In the genomic region with DNA sequence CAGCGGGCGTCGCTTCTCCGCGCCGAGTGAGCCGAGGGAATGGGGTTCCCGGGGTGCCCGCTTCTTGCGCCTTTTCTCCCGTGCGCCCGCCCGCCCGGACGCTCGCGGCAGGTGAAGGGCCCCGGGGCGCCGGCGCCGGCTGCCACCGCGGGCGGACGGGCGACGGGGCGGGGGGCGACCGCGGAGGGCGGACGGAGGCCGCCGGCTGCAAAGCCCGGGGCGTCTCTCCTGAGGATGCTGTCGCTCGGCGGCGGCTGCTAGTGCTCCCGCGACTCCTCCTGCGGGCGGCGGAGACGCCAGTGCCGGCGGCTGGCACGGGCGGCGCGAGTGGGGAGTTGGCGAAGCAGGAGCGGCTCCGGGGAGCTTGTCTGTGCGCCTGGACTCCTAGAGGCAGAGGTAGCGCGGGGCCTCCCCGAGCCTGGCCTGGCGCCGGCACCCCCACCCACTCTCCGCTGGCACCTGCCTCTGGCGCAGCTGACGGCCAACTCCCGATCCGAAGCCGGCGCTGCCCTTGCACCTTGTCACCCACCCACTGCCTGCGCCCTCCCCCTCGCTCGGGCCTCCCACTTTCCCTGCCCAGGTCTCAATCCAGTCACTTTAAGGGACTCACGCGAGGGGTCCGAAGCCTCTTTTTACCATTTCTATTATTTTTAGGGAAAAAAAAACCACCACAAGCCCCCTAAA, we compare ENCODE assay signal across 9 cellular contexts. TPM values are rescaled to one million over a fixed set of nuclear protein-coding genes. Genes with fewer than 3 reads are reported as not detected.
A peak's percentile ranks its signal among the peaks of the same experiment; 100 is the strongest.
DNase-seq lines count a peak whose midpoint lies in the region; TF ChIP-seq lines count a peak whose summit lies in the region.
"Had no signal": no experiment of that assay in that cellular context is flagged by ENCODE, and none has a peak within 500 bp of the region (broad histone marks: within the 10 kb centered on the region; RNA-seq: fewer than 3 reads in every experiment).

A gene (minus strand): TSS at position 487 of the 684 bp plus-strand sequence. CDS start 701 bp downstream, outside the sequence.

- no peak within 1 kb of the TSS for H3K27ac ChIP-seq in WERI-Rb-1
- H3K27ac ChIP-seq in neural cell (ENCODE audit: low read length): no peak within 1 kb of the TSS
- H3K27ac ChIP-seq: neutrophil had no signal

- no peaks in the 10 kb centered on the region for H3K9me2 ChIP-seq in neural cell (ENCODE audit: insufficient read depth, low read length)

- H2AFZ ChIP-seq in neural cell (ENCODE audit: low read depth, low read length): no peak within 1 kb of the TSS

- H3F3A ChIP-seq in neural cell (ENCODE audit: insufficient read depth, low read length, poor library complexity, severe bottlenecking): no peaks in the 10 kb centered on the region

- H3K36me3 ChIP-seq in WERI-Rb-1 (no peaks in the 10 kb centered on the region), neural cell (ENCODE audit: insufficient read depth, low read length) (no peaks in the 10 kb centered on the region)
- H3K36me3 ChIP-seq: neutrophil had no signal

- H3K79me2 ChIP-seq in neural cell (replicated peaks; ENCODE audit: insufficient read depth, low read length): no peaks in the 10 kb centered on the region

- H3K9me3 ChIP-seq in WERI-Rb-1 (ENCODE audit: severe bottlenecking) (peaks cover 3% of the 10 kb centered on the region), neural cell (ENCODE audit: low read length) (no peaks in the 10 kb centered on the region)
- H3K9me3 ChIP-seq: neutrophil had no signal

- no peak for TF ChIP-seq RAD21 in neural cell (conservative IDR thresholded peaks at IDR 0.05)

- H3K27me3 ChIP-seq in WERI-Rb-1 (ENCODE audit: insufficient read depth, low read depth, severe bottlenecking) (peaks cover 24% of the 10 kb centered on the region), neural cell (ENCODE audit: insufficient read depth, low read depth, low read length) (peaks cover 54% of the 10 kb centered on the region)

- H3K4me2 ChIP-seq in neural cell (ENCODE audit: low read length): peak within 1 kb of the TSS; percentile 55

- POLR2A ChIA-PET in HEK293T (lab: Yijun Ruan, JAX): interaction anchor here (1.0 kb wide), 1 partner anchor 89 kb away, joined by 4 read pairs; a partner anchor contains a TSS

- H3K4me3 ChIP-seq in WERI-Rb-1 (ENCODE audit: low read depth, low read length): peak within 1 kb of the TSS; percentile 56
- H3K4me3 ChIP-seq in fibroblast of pulmonary artery (replicated peaks; ENCODE audit: low read depth, low read length): peak within 1 kb of the TSS; percentile 51
- H3K4me3 ChIP-seq in neural cell (ENCODE audit: low read length): peak within 1 kb of the TSS; percentile 70

- H4K20me1 ChIP-seq in neural cell (ENCODE audit: insufficient read depth): no peaks in the 10 kb centered on the region

- no peak for TF ChIP-seq CTCF in WERI-Rb-1 (IDR thresholded peaks at IDR 0.05; ENCODE audit: low read depth, low read length)
- no peak for TF ChIP-seq CTCF in fibroblast of pulmonary artery (IDR thresholded peaks at IDR 0.05; ENCODE audit: low read length, missing control alignments)
- no peak for TF ChIP-seq CTCF in neural cell (IDR thresholded peaks at IDR 0.05; ENCODE audit: poor library complexity, severe bottlenecking)

- no peak for TF ChIP-seq EP300 in neural cell (conservative IDR thresholded peaks at IDR 0.05; ENCODE audit: poor library complexity, severe bottlenecking)

- in situ Hi-C loops in KBM-7 (cut with MboI; ENCODE audit: low pct_unique_long_range_greater_than_20kb, low sequenced_read_pairs): no loop called here

- DNase-seq in HEK293T (ENCODE audit: extremely low spot score) (peak; percentile 46), WERI-Rb-1 (peak; percentile 35), fibroblast of pulmonary artery (ENCODE audit: low read depth) (no peak), SW480 (ENCODE audit: low spot score) (no peak), epidermal melanocyte (ENCODE audit: insufficient read length, low spot score) (no peak), KBM-7 (no peak), Kasumi-1 (lab: John Stamatoyannopoulos, UW) (no peak)

- CTCF ChIA-PET in HEK293T (lab: Yijun Ruan, JAX): no interaction called here

- H3K9ac ChIP-seq in neural cell (ENCODE audit: low read length): peak within 1 kb of the TSS; percentile 34

TF ChIP-seq in HEK293T, 16 proteins besides CTCF, POLR2A, EP300 and RAD21:
- TF ChIP-seq SUZ12 (IDR thresholded peaks at IDR 0.05) (no peak), ZNF384 (IDR thresholded peaks at IDR 0.05) (no peak), SP1 (IDR thresholded peaks at IDR 0.05) (no peak), CTBP1 (IDR thresholded peaks at IDR 0.05; ENCODE audit: borderline replicate concordance) (no peak), LEF1 (IDR thresholded peaks at IDR 0.05; ENCODE audit: borderline replicate concordance) (no peak), FOXK2 (IDR thresholded peaks at IDR 0.05) (no peak), FOXM1 (IDR thresholded peaks at IDR 0.05; ENCODE audit: borderline replicate concordance) (no peak), ARNT (IDR thresholded peaks at IDR 0.05) (no peak), FOXA1 (IDR thresholded peaks at IDR 0.05) (no peak), TARDBP (IDR thresholded peaks at IDR 0.05) (no peak), BHLHE40 (IDR thresholded peaks at IDR 0.05; ENCODE audit: borderline replicate concordance) (no peak)

TF ChIP-seq in neural cell, 6 proteins besides CTCF, POLR2A, EP300 and RAD21:
- TF ChIP-seq TAF1 (IDR thresholded peaks at IDR 0.05; ENCODE audit: low read depth) (no peak), EZH2 (IDR thresholded peaks at IDR 0.05; ENCODE audit: borderline replicate concordance, insufficient read depth, low read length, poor library complexity, severe bottlenecking) (no peak), SMC3 (conservative IDR thresholded peaks at IDR 0.05; ENCODE audit: poor library complexity) (no peak), MXI1 (conservative IDR thresholded peaks at IDR 0.05; ENCODE audit: poor library complexity, severe bottlenecking) (no peak)

RNA-seq across cellular contexts. Expression of the gene that starts here (rescaled TPM):
- not detected in 2 replicates for polyA plus RNA-seq in neural cell
- not detected in 2 replicates for polyA minus RNA-seq in neural cell

Comparison
In these comparisons a context has a peak if more than half of its experiments do, and no peak if none do; other contexts are left out.
1. DNase-seq: peak in HEK293T (single experiment) and WERI-Rb-1 (single experiment); none in fibroblast of pulmonary artery (single experiment), SW480 (single experiment), epidermal melanocyte (single experiment), KBM-7 (single experiment) and Kasumi-1 (0 of 2).
2. Peak in every context shown above with its lines, with median percentiles within 50 percentile points of each other: H3K4me3 ChIP-seq.